ENCODE assay signal across 32 cellular contexts in the genomic region with DNA sequence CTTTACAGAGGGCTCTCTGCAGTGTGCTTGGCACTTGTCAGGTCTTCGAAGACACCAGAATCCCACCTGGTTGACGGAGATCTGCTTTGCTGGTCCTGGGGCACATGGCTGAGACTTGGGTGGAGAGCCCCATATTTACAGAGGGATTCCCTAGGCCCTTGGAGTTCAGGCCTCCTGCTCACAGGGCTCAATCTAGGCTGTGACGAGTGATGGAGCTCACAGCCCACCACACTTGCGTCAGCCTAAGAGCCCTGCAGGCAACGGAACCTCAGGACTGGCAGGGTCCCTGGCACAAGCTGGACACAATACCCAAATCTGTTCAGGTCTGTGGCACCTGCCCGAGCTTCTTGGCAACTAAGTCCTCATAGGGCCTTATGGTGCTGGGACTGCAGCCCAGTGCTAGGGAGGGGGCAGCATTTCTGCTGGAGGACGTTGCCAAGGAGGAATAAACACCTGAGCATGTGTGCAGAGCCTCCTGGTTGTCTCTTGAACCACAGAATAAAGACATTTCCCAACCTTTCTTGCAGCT. TPM values are rescaled to one million over a fixed set of nuclear protein-coding genes. Genes with fewer than 3 reads are reported as not detected.
"Had no signal": no experiment of that assay in that cellular context is flagged by ENCODE, and none has a peak within 500 bp of the region (broad histone marks: within the 10 kb centered on the region; RNA-seq: fewer than 3 reads in every experiment).

No MANE protein-coding gene starts in this region.

- H3K9me3 Mint-ChIP-seq: activated CD4-positive, alpha-beta memory T cell treated with anti-CD3 and anti-CD28 coated beads, Interleukin-2, amount 10 ng/mL, durations not matched to agents 7 days and 5 days; activated CD4-positive, alpha-beta T cell treated with anti-CD3 and anti-CD28 coated beads, Interleukin-2, amount 10 ng/mL, durations not matched to agents 7 days and 5 days; activated T-cell treated with anti-CD3 and anti-CD28 coated beads, Interleukin-2, amount 50 U/mL, for 4 hours; activated T-helper 17 cell treated with anti-CD3 and anti-CD28 coated beads, Interleukin-2, amount 50 U/mL, for 72 hours; effector memory CD8-positive, alpha-beta T cell; T-helper 2 cell treated with Interferon-gamma antibody and Interleukin-4, amounts not matched to agents 5 μg/mL and 100 μg/mL, for 36 hours had no signal

- H3K27me3 ChIP-seq: body of pancreas, esophagus muscularis mucosa, foreskin keratinocyte, gastroesophageal sphincter, heart right ventricle had no signal

- H3K4me3 ChIP-seq: body of pancreas, esophagus muscularis mucosa, gastroesophageal sphincter, heart right ventricle had no signal

- H3K36me3 ChIP-seq: esophagus muscularis mucosa, gastroesophageal sphincter, heart right ventricle had no signal

- H3K9me3 ChIP-seq: body of pancreas, esophagus muscularis mucosa, gastroesophageal sphincter, heart right ventricle had no signal

- H3K27ac Mint-ChIP-seq: activated CD4-positive, alpha-beta memory T cell treated with anti-CD3 and anti-CD28 coated beads, Interleukin-2, amount 10 ng/mL, durations not matched to agents 7 days and 5 days; activated CD4-positive, alpha-beta T cell treated with anti-CD3 and anti-CD28 coated beads for 36 hours; activated CD4-positive, alpha-beta T cell treated with anti-CD3 and anti-CD28 coated beads, Interleukin-2, amount 10 ng/mL, durations not matched to agents 7 days and 5 days; activated naive CD8-positive, alpha-beta T cell; activated T-helper 17 cell treated with anti-CD3 and anti-CD28 coated beads, Interleukin-2, amount 50 U/mL, for 72 hours; T-cell; T-helper 17 cell; T-helper 2 cell treated with Interferon-gamma antibody and Interleukin-4, amounts not matched to agents 5 μg/mL and 100 μg/mL, for 36 hours had no signal

- H3K27me3 Mint-ChIP-seq: activated CD4-positive, alpha-beta memory T cell treated with anti-CD3 and anti-CD28 coated beads, Interleukin-2, amount 10 ng/mL, durations not matched to agents 7 days and 5 days; activated CD4-positive, alpha-beta T cell treated with anti-CD3 and anti-CD28 coated beads for 36 hours; activated CD4-positive, alpha-beta T cell treated with anti-CD3 and anti-CD28 coated beads, Interleukin-2, amount 10 ng/mL, durations not matched to agents 7 days and 5 days; activated naive CD8-positive, alpha-beta T cell; activated T-helper 17 cell treated with anti-CD3 and anti-CD28 coated beads, Interleukin-2, amount 50 U/mL, for 72 hours; effector memory CD8-positive, alpha-beta T cell; T-cell; T-helper 17 cell had no signal

- H3K4me1 ChIP-seq: body of pancreas had no signal

- DNase-seq: activated CD4-positive, alpha-beta memory T cell treated with anti-CD3 and anti-CD28 coated beads, Interleukin-2, amount 10 ng/mL, durations not matched to agents 7 days and 5 days; activated CD4-positive, alpha-beta T cell treated with anti-CD3 and anti-CD28 coated beads for 36 hours; activated CD4-positive, alpha-beta T cell treated with anti-CD3 and anti-CD28 coated beads, Interleukin-2, amount 10 ng/mL, durations not matched to agents 7 days and 5 days; activated CD4-positive, alpha-beta T cell treated with anti-CD3 and anti-CD28 coated beads, Interleukin-2, amount 50 U/mL, for 4 hours; activated CD4-positive, CD25-positive, alpha-beta regulatory T cell; activated CD4-positive, CD25-positive, alpha-beta regulatory T cell treated with anti-CD3 and anti-CD28 coated beads, Interleukin-2, amount 50 U/mL, for 72 hours; activated CD8-positive, alpha-beta memory T cell treated with anti-CD3 and anti-CD28 coated beads, Interleukin-2, amount 50 U/mL, for 48 hours; activated effector memory CD4-positive, alpha-beta T cell treated with Interleukin-2 at 50 U/mL for 16 hours; activated gamma-delta T cell treated with Interleukin-2 at 50 U/mL for 16 hours; activated naive CD4-positive, alpha-beta T cell treated with anti-CD3 and anti-CD28 coated beads, Interleukin-2, amount 50 U/mL, for 16 hours; activated naive CD4-positive, alpha-beta T cell treated with Interleukin-2 at 50 U/mL for 16 hours; activated T-cell treated with anti-CD3 and anti-CD28 coated beads, Interleukin-2, amount 50 U/mL, for 4 hours; amniotic stem cell; anterior cingulate cortex; body of pancreas; cortex of kidney; dermis blood vessel endothelial cell; effector CD4-positive, alpha-beta T cell; effector memory CD8-positive, alpha-beta T cell; erythroblast; foreskin keratinocyte; heart right ventricle; SW 1271; T-cell; T-helper 17 cell; T1000 had no signal

- H3K4me1 Mint-ChIP-seq: activated CD4-positive, alpha-beta memory T cell treated with anti-CD3 and anti-CD28 coated beads, Interleukin-2, amount 10 ng/mL, durations not matched to agents 7 days and 5 days; activated CD4-positive, alpha-beta T cell treated with anti-CD3 and anti-CD28 coated beads for 36 hours; activated CD4-positive, alpha-beta T cell treated with anti-CD3 and anti-CD28 coated beads, Interleukin-2, amount 10 ng/mL, durations not matched to agents 7 days and 5 days; T-cell had no signal

- H3K27ac ChIP-seq: body of pancreas, esophagus muscularis mucosa, foreskin keratinocyte, gastroesophageal sphincter, heart right ventricle had no signal

- H3K4me3 Mint-ChIP-seq: activated CD4-positive, alpha-beta memory T cell treated with anti-CD3 and anti-CD28 coated beads, Interleukin-2, amount 10 ng/mL, durations not matched to agents 7 days and 5 days; activated CD4-positive, alpha-beta T cell treated with anti-CD3 and anti-CD28 coated beads for 36 hours; activated CD4-positive, alpha-beta T cell treated with anti-CD3 and anti-CD28 coated beads, Interleukin-2, amount 10 ng/mL, durations not matched to agents 7 days and 5 days; activated naive CD8-positive, alpha-beta T cell; activated T-cell treated with anti-CD3 and anti-CD28 coated beads, Interleukin-2, amount 50 U/mL, for 4 hours; activated T-helper 17 cell treated with anti-CD3 and anti-CD28 coated beads, Interleukin-2, amount 50 U/mL, for 72 hours; effector memory CD8-positive, alpha-beta T cell; T-cell; T-helper 17 cell; T-helper 2 cell treated with Interferon-gamma antibody and Interleukin-4, amounts not matched to agents 5 μg/mL and 100 μg/mL, for 36 hours had no signal

- ATAC-seq: activated CD4-positive, alpha-beta T cell treated with anti-CD3 and anti-CD28 coated beads for 36 hours; activated T-cell treated with anti-CD3 and anti-CD28 coated beads, Interleukin-2, amount 50 U/mL, for 4 hours; activated T-helper 17 cell treated with anti-CD3 and anti-CD28 coated beads, Interleukin-2, amount 50 U/mL, for 72 hours; body of pancreas; effector memory CD8-positive, alpha-beta T cell; foreskin keratinocyte; gastroesophageal sphincter; heart right ventricle; T-cell; T-helper 17 cell had no signal

RNA-seq across cellular contexts. Expression of gene KCNC1, which starts 59.1 kb away (rescaled TPM):
- total RNA-seq: activated CD4-positive, alpha-beta memory T cell treated with anti-CD3 and anti-CD28 coated beads, Interleukin-2, amount 10 ng/mL, durations not matched to agents 7 days and 5 days; activated CD4-positive, alpha-beta T cell treated with anti-CD3 and anti-CD28 coated beads for 36 hours; activated CD4-positive, alpha-beta T cell treated with anti-CD3 and anti-CD28 coated beads, Interleukin-2, amount 10 ng/mL, durations not matched to agents 7 days and 5 days; activated T-cell treated with anti-CD3 and anti-CD28 coated beads, Interleukin-2, amount 50 U/mL, for 4 hours; activated T-helper 17 cell treated with anti-CD3 and anti-CD28 coated beads, Interleukin-2, amount 50 U/mL, for 72 hours; dermis blood vessel endothelial cell; esophagus muscularis mucosa; foreskin keratinocyte; glomerular endothelial cell; T-cell; T-helper 17 cell had no signal
- polyA plus RNA-seq: foreskin keratinocyte, heart right ventricle had no signal
